ENCODE assay signal across 8 cellular contexts in the genomic region with DNA sequence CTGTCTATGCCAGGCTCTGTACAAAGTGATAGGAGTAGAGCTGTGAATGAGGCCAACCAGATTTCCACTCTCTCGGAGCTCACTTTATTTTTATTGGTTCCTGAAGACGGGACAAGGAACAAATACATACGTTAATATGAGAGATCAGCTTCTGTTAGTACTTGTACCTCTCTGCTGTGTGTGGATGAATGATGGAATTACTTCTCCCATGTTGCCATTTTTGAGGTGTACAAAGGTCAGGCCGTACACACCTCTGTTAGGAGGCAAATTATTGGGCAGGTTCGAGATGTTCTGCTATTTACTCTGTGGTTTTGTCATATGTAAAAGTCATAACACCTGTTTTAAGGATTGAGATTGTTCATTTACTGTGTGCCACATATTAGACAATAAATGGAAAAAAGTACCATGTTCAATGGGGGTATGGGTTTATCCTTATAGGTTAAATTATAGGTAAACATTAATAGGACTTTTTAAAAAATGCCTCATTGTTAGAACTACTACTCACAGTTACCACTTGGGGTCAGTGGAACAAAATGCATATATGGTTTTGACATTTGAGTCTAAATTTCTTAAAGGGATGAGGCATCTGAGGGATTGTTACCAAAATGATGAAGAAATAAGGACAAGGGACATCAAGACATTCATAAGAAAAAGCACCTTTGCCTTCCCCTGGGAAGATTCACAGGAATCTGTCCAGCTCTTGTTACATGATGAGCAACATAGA. TPM values are rescaled to one million over a fixed set of nuclear protein-coding genes. Genes with fewer than 3 reads are reported as not detected.
A peak's percentile ranks its signal among the peaks of the same experiment; 100 is the strongest.
DNase-seq lines count a peak whose midpoint lies in the region; ATAC-seq, FAIRE-seq and TF ChIP-seq lines count a peak whose summit lies in the region.

No MANE protein-coding gene starts in this region.

- H3K27me3 ChIP-seq in ACC112 (ENCODE audit: insufficient read depth, low read length) = no peaks in the 10 kb centered on the region

- peaks cover 29% of the 10 kb centered on the region for H3K79me2 ChIP-seq in ACC112 (ENCODE audit: control insufficient read depth, insufficient read depth, low read length, unreplicated experiment)

- no peaks in the 10 kb centered on the region for H3K9me3 ChIP-seq in kidney (ENCODE audit: control insufficient read depth in 1 of 2, low read length in 2 of 2)

- no peak for ATAC-seq in HG02623 (IDR thresholded peaks at IDR 0.05; ENCODE audit: unreplicated experiment)
- ATAC-seq in GM21786 (IDR thresholded peaks at IDR 0.05; ENCODE audit: unreplicated experiment) = no peak

- H3K4me1 ChIP-seq in ACC112 (ENCODE audit: control insufficient read depth, insufficient read depth, low read length, unreplicated experiment) (peaks cover 28% of the 10 kb centered on the region), kidney (ENCODE audit: control insufficient read depth in 1 of 2, insufficient read depth in 1 of 2, low read depth in 1 of 2, low read length in 2 of 2) (peaks cover 3% of the 10 kb centered on the region in 2 donors)

- peak overlapping the region in 1 of 2 donors; percentile 5 for H3K9ac ChIP-seq in kidney (ENCODE audit: low read length in 2 of 2)

- FAIRE-seq in kidney (lab: Jason Lieb, UNC) = no peak

- DNase-seq in left kidney (ENCODE audit: low read depth, low spot score) = peak; percentile 18
- no peak for DNase-seq in SK-N-DZ (ENCODE audit: low spot score)
- DNase-seq in kidney = no peak

- TF ChIP-seq CTCF in GM12874 (IDR thresholded peaks at IDR 0.05; ENCODE audit: insufficient read depth, low read depth, low read length) (0 out of 2 replicates have a peak, but pooled peaks have one; percentile 7), VCaP (conservative IDR thresholded peaks at IDR 0.05) (peak; percentile 69), kidney (IDR thresholded peaks at IDR 0.05; ENCODE audit: borderline replicate concordance, extremely low read depth, insufficient read depth) (no peak)

- H3K4me3 ChIP-seq in ACC112 (ENCODE audit: low read depth, low read length) = peak overlapping the region; percentile 96
- H3K4me3 ChIP-seq in kidney (ENCODE audit: low read length in 2 of 2) = no peak overlapping the region

- H3K27ac ChIP-seq in ACC112 (ENCODE audit: low read depth, low read length) = peak overlapping the region; percentile 90
- peak overlapping the region; percentile 97 for H3K27ac ChIP-seq in VCaP
- H3K27ac ChIP-seq in kidney (ENCODE audit: low read depth in 2 of 2, low read length in 2 of 2) = no peak overlapping the region

- H2AFZ ChIP-seq in ACC112 (ENCODE audit: low read length, unreplicated experiment) = no peak overlapping the region

- H3K36me3 ChIP-seq in ACC112 (ENCODE audit: insufficient read depth, low read length) (no peaks in the 10 kb centered on the region), kidney (ENCODE audit: control insufficient read depth in 1 of 2, insufficient read depth in 2 of 2, low read length in 2 of 2) (no peaks in the 10 kb centered on the region)

- intact Hi-C loops in kidney (cut with DNase I) = no loop called here

RNA-seq across cellular contexts. Expression of a gene that starts 26.9 kb away (rescaled TPM):
- 33.6 and 38.0 TPM in 2 replicates for polyA plus RNA-seq in SK-N-DZ (2014; cell fraction: cytosol; rRNA removed)
- 16.0 and 17.9 TPM in 2 replicates for polyA plus RNA-seq in SK-N-DZ (2014; cell fraction: nucleus; rRNA removed)
- 55.5 TPM for total RNA-seq in kidney
- polyA plus RNA-seq in kidney (ENCODE audit: insufficient read depth, low read depth, low replicate concordance) = 17.6 TPM

RNA-seq across cellular contexts. Expression of a gene that starts 27.1 kb away (rescaled TPM):
- 5.9 and 11.2 TPM in 2 replicates for polyA plus RNA-seq in SK-N-DZ (2014; cell fraction: cytosol; rRNA removed)
- 3.7 and 7.7 TPM in 2 replicates for polyA plus RNA-seq in SK-N-DZ (2014; cell fraction: nucleus; rRNA removed)
- total RNA-seq in kidney = 2.0 TPM
- 4.5 TPM for polyA plus RNA-seq in kidney (ENCODE audit: insufficient read depth, low read depth, low replicate concordance)

RNA-seq across cellular contexts. Expression of a gene that starts 37.6 kb away (rescaled TPM):
- polyA plus RNA-seq in SK-N-DZ (2014; cell fraction: cytosol; rRNA removed) = not detected in 2 replicates
- polyA plus RNA-seq in SK-N-DZ (2014; cell fraction: nucleus; rRNA removed) = not detected in 2 replicates
- 0.76 TPM for total RNA-seq in kidney
- 10.9 TPM for polyA plus RNA-seq in kidney (ENCODE audit: insufficient read depth, low read depth, low replicate concordance)

Comparison
In these comparisons a context has a peak if more than half of its experiments do, and no peak if none do; other contexts are left out.
1. H3K27ac ChIP-seq: peak in ACC112 (single experiment) and VCaP (single experiment); none in kidney (0 of 2).